ENCODE assay signal across 8 cellular contexts in the genomic region with DNA sequence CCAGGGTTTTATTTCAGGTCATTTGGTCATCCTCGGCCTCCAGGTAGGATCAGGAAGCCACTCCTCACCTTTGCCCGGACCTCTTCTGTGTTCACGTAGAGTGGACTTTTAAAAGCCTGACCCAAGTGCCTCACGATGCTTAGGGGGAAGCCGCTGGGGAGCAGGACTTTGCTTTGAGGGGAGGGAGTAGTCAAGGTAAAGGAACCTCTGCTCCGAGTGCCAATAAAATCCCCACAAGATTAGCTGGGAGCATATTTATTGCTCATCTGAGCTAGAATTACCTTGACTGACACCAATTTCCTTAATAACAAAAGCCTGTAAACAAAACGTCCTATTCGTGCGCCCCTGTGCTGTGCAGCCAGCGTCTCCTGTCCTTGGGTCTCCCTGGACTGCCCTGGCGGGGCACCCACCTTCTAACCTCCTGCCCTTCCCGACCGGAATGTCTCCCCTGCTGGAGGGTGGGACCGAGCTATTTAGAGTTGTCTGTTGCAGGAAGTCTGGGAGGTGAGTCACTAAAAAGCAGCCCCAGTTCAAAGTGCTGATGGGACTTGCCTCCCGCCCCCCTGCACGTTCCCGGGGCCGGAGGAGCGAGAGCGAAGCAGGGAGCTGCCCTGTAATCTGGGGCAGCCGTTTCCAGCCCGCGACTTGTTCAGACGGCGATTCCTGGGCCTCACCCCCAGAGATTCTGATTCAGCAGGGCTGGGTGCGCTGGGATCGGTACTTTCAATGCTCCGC. TPM values are rescaled to one million over a fixed set of nuclear protein-coding genes. Genes with fewer than 3 reads are reported as not detected.
DNase-seq lines count a peak whose midpoint lies in the region; ATAC-seq, FAIRE-seq and TF ChIP-seq lines count a peak whose summit lies in the region.

No MANE protein-coding gene starts in this region.

- peaks cover 26% of the 10 kb centered on the region for H3K4me1 ChIP-seq in HUES48 (ENCODE audit: control insufficient read depth, insufficient read depth, low read length)

- H3K27me3 ChIP-seq in HUES48 (ENCODE audit: control insufficient read depth, insufficient read depth, low read length) (no peaks in the 10 kb centered on the region), bronchial epithelial cell (ENCODE audit: control insufficient read depth, insufficient read depth, low read length) (peaks cover 10% of the 10 kb centered on the region), kidney epithelial cell (ENCODE audit: control insufficient read depth, insufficient read depth, low read length) (no peaks in the 10 kb centered on the region)

- TF ChIP-seq CTCF in AG09319 (IDR thresholded peaks at IDR 0.05; ENCODE audit: low read depth, low read length): no peak
- no peak for TF ChIP-seq CTCF in VCaP (conservative IDR thresholded peaks at IDR 0.05)
- TF ChIP-seq CTCF in bronchial epithelial cell (IDR thresholded peaks at IDR 0.05; ENCODE audit: insufficient read depth, low read length, severe bottlenecking): no peak
- TF ChIP-seq CTCF in kidney epithelial cell (IDR thresholded peaks at IDR 0.05; ENCODE audit: insufficient read depth, low read length, poor library complexity, severe bottlenecking): no peak

- peak overlapping the region; percentile 97 for H3K27ac ChIP-seq in HUES48 (ENCODE audit: low read depth, low read length)
- peak overlapping the region; percentile 96 for H3K27ac ChIP-seq in VCaP

- DNase-seq in AG09319 (ENCODE audit: extremely low read depth, low read depth) (peak; percentile 68), bronchial epithelial cell (ENCODE audit: low read depth) (peak; percentile 93), kidney epithelial cell (ENCODE audit: low read depth) (peak; percentile 59)
- DNase-seq in stimulated activated CD4-positive, alpha-beta T cell treated with anti-CD3 and anti-CD28 coated beads, Interleukin-12 subunit alpha, Interleukin-12 subunit beta, amount 100 ng/mL, for 4 hours: peak; percentile 50

- no peak for FAIRE-seq in bronchial epithelial cell (lab: Jason Lieb, UNC)

- H3K36me3 ChIP-seq in HUES48 (ENCODE audit: control insufficient read depth, insufficient read depth, low read length) (no peaks in the 10 kb centered on the region), bronchial epithelial cell (ENCODE audit: control insufficient read depth, insufficient read depth, low read length) (no peaks in the 10 kb centered on the region), kidney epithelial cell (ENCODE audit: control insufficient read depth, insufficient read depth, low read length) (no peaks in the 10 kb centered on the region)

- peak overlapping the region; percentile 58 for H3K9ac ChIP-seq in HUES48 (ENCODE audit: low read depth, low read length)

- peak overlapping the region; percentile 78 for H3K4me3 ChIP-seq in HUES48 (ENCODE audit: low read depth, low read length)
- peak overlapping the region; percentile 76 for H3K4me3 ChIP-seq in bronchial epithelial cell (ENCODE audit: low read depth, low read length)
- H3K4me3 ChIP-seq in kidney epithelial cell (ENCODE audit: low read depth, low read length): peak overlapping the region; percentile 83

- no peak for ATAC-seq in HG03571 (IDR thresholded peaks at IDR 0.05; ENCODE audit: unreplicated experiment)
- no peak for ATAC-seq in HG03025 (IDR thresholded peaks at IDR 0.05; ENCODE audit: low FRiP score, unreplicated experiment)

- H3K9me3 ChIP-seq in HUES48 (ENCODE audit: control insufficient read depth, insufficient read depth, low read length): no peaks in the 10 kb centered on the region

RNA-seq across cellular contexts. Expression of a gene that starts 0.8 kb away (rescaled TPM):
- total RNA-seq in bronchial epithelial cell (29.3 and 63.7 TPM in 2 replicates), kidney epithelial cell (37.4 and 41.2 TPM in 2 replicates)

RNA-seq across cellular contexts. Expression of a gene that starts 25.1 kb away (rescaled TPM):
- not detected in 2 replicates for total RNA-seq in bronchial epithelial cell
- total RNA-seq in kidney epithelial cell: not detected in 2 replicates
